ENCODE assay signal across 29 cellular contexts in the genomic region with DNA sequence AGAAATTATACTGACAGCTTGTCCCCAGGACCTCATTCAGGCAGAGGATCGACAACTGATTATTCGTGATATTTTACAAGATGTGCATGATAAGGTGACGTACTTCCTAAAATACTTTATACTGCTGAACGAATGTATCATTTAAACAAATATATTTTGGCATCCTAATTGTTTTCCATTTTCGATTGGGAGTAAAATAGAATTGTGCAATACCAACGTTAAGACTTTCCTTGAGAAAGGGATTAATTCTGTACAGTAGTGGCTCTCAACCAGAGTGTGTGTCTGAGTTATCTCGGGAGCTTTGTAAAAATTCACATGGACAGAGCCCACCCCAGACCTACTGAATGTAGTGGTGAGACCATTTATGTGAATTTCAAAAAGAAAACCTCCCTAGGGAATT.
"Had no signal": no experiment of that assay in that cellular context is flagged by ENCODE, and none has a peak within 500 bp of the region (broad histone marks: within the 10 kb centered on the region; RNA-seq: fewer than 3 reads in every experiment).

No MANE protein-coding gene starts in this region.

- H3K9me3 ChIP-seq: neutrophil, pancreas, prostate gland, spleen, stomach, thoracic aorta, thyroid gland, tibial nerve, upper lobe of left lung, vagina had no signal

- H3K27ac Mint-ChIP-seq: natural killer cell; nephron progenitor cell; stimulated activated naive B cell treated with anti-CD40 and anti-IgM and Interleukin-4, amounts not matched to agents 10 μg/mL and 1 μg/mL and 100 μg/mL, for 72 hours; stimulated activated naive CD8-positive, alpha-beta T cell treated with anti-CD3 and anti-CD28 coated beads, Interleukin-15, Interleukin-2, amounts not matched to agents 100 ng/mL and 50 ng/mL, for 24 hours had no signal

- H3K4me1 Mint-ChIP-seq: naive thymus-derived CD4-positive, alpha-beta T cell; natural killer cell; nephron progenitor cell; stimulated activated effector memory CD8-positive, alpha-beta T cell treated with anti-CD3 and anti-CD28 coated beads, Interleukin-12 subunit alpha, Interleukin-12 subunit beta, amount 100 ng/mL, for 72 hours; stimulated activated naive B cell treated with anti-CD40 and anti-IgM and Interleukin-4, amounts not matched to agents 10 μg/mL and 1 μg/mL and 100 μg/mL, for 72 hours had no signal

- H3K4me3 Mint-ChIP-seq: naive thymus-derived CD4-positive, alpha-beta T cell; natural killer cell; nephron progenitor cell; neural crest cell; stimulated activated effector memory CD8-positive, alpha-beta T cell treated with anti-CD3 and anti-CD28 coated beads, Interleukin-12 subunit alpha, Interleukin-12 subunit beta, amount 100 ng/mL, for 72 hours; stimulated activated naive B cell treated with anti-CD40 and anti-IgM and Interleukin-4, amounts not matched to agents 10 μg/mL and 1 μg/mL and 100 μg/mL, for 72 hours; stimulated activated naive CD8-positive, alpha-beta T cell treated with anti-CD3 and anti-CD28 coated beads, Interleukin-15, Interleukin-2, amounts not matched to agents 100 ng/mL and 50 ng/mL, for 24 hours had no signal

- H3K4me1 ChIP-seq: pancreas, prostate gland, spleen, thyroid gland, vagina had no signal

- H3K27me3 Mint-ChIP-seq: naive thymus-derived CD4-positive, alpha-beta T cell; stimulated activated naive B cell treated with anti-CD40 and anti-IgM and Interleukin-4, amounts not matched to agents 10 μg/mL and 1 μg/mL and 100 μg/mL, for 72 hours; stimulated activated naive CD8-positive, alpha-beta T cell treated with anti-CD3 and anti-CD28 coated beads, Interleukin-15, Interleukin-2, amounts not matched to agents 100 ng/mL and 50 ng/mL, for 24 hours had no signal

- H3K27me3 ChIP-seq: neutrophil, pancreas, spleen, stomach, thyroid gland, tibial nerve, upper lobe of left lung, vagina had no signal

- H3K4me3 ChIP-seq: pancreas, prostate gland, skin epidermis, smooth muscle cell, spleen, stomach, thoracic aorta, thyroid gland, tibial nerve, upper lobe of left lung, vagina had no signal

- H3K27ac ChIP-seq: neutrophil, pancreas, prostate gland, skin epidermis, spleen, stomach, thoracic aorta, thyroid gland, tibial nerve, upper lobe of left lung, vagina had no signal

- DNase-seq: naive thymus-derived CD4-positive, alpha-beta T cell; natural killer cell; nephron progenitor cell; nucleus accumbens; pancreas; retina; right cardiac atrium; spleen; stimulated activated CD4-positive, alpha-beta T cell treated with anti-CD3 and anti-CD28 coated beads, Interleukin-12 subunit alpha, Interleukin-12 subunit beta, amount 100 ng/mL, for 4 hours; stimulated activated CD4-positive, alpha-beta T cell treated with anti-CD3 and anti-CD28 coated beads, Interleukin-1b, Interleukin-23, amount 100 ng/mL, for 48 hours; stimulated activated CD4-positive, alpha-beta T cell treated with anti-CD3 and anti-CD28 coated beads, Interleukin-2, amount 100 ng/mL, for 48 hours; stimulated activated CD4-positive, alpha-beta T cell treated with anti-CD3 and anti-CD28 coated beads, Interleukin-4, amount 100 ng/mL, for 24 hours; stimulated activated naive B cell treated with anti-CD40 and anti-IgM and Interleukin-4, amounts not matched to agents 10 μg/mL and 1 μg/mL and 100 μg/mL, for 72 hours; stimulated activated naive CD4-positive, alpha-beta T cell treated with Interleukin-2 at 50 U/mL for 16 hours; stomach; thyroid gland; trophoblast cell; upper lobe of left lung had no signal

- ATAC-seq: naive thymus-derived CD4-positive, alpha-beta T cell; natural killer cell; pancreas; right cardiac atrium; sciatic nerve; stimulated activated effector memory CD8-positive, alpha-beta T cell treated with anti-CD3 and anti-CD28 coated beads, Interleukin-12 subunit alpha, Interleukin-12 subunit beta, amount 100 ng/mL, for 72 hours; stimulated activated naive B cell treated with anti-CD40 and anti-IgM and Interleukin-4, amounts not matched to agents 10 μg/mL and 1 μg/mL and 100 μg/mL, for 72 hours had no signal

- H3K9me3 Mint-ChIP-seq: naive thymus-derived CD4-positive, alpha-beta T cell; natural killer cell; nephron progenitor cell; neural crest cell; stimulated activated effector memory CD8-positive, alpha-beta T cell treated with anti-CD3 and anti-CD28 coated beads, Interleukin-12 subunit alpha, Interleukin-12 subunit beta, amount 100 ng/mL, for 72 hours; stimulated activated naive B cell treated with anti-CD40 and anti-IgM and Interleukin-4, amounts not matched to agents 10 μg/mL and 1 μg/mL and 100 μg/mL, for 72 hours; stimulated activated naive CD8-positive, alpha-beta T cell treated with anti-CD3 and anti-CD28 coated beads, Interleukin-15, Interleukin-2, amounts not matched to agents 100 ng/mL and 50 ng/mL, for 24 hours had no signal
